Comparison of ENCODE assay signal across 8 cellular contexts in the genomic region with DNA sequence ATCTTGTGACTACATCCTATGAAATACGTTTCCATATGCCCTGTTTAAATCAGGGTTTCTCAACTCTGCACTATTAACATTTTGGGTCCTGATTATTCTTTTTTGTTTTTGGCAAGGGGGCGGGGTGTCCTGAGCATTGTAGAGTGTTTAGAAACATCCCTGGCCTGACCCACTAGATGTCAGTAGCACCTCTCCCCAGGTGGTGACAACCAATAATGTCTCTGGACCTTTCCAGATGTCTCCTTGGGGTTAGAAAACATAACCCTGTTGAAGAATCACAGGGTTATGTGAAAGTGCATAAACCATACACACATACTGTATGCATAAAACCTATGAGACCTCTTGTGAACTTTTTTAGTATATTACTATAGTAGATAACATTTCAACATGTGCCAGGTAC. TPM values are rescaled to one million over a fixed set of nuclear protein-coding genes. Genes with fewer than 3 reads are reported as not detected.
DNase-seq lines count a peak whose midpoint lies in the region; ATAC-seq and TF ChIP-seq lines count a peak whose summit lies in the region.
"Had no signal": no experiment of that assay in that cellular context is flagged by ENCODE, and none has a peak within 500 bp of the region (broad histone marks: within the 10 kb centered on the region; RNA-seq: fewer than 3 reads in every experiment).

No MANE protein-coding gene starts in this region.

- no peaks in the 10 kb centered on the region for H3K36me3 ChIP-seq in neural cell (ENCODE audit: insufficient read depth, low read length)
- H3K36me3 ChIP-seq in upper lobe of right lung = peaks cover 10% of the 10 kb centered on the region

- no peak for TF ChIP-seq RAD21 in neural cell (conservative IDR thresholded peaks at IDR 0.05)

- peaks cover 28% of the 10 kb centered on the region for H3K36me3 Mint-ChIP-seq in brain

- intact Hi-C loops in upper lobe of right lung (cut with DNase I) = no loop called here

- no peak for TF ChIP-seq EP300 in neural cell (conservative IDR thresholded peaks at IDR 0.05; ENCODE audit: poor library complexity, severe bottlenecking)

- no peaks in the 10 kb centered on the region for H3F3A ChIP-seq in neural cell (ENCODE audit: insufficient read depth, low read length, poor library complexity, severe bottlenecking)

- H3K4me3 Mint-ChIP-seq in brain = peak overlapping the region; percentile 92 to 98 (median 97)

- H3K4me1 Mint-ChIP-seq in brain = peaks cover 35% of the 10 kb centered on the region

- TF ChIP-seq CTCF in GM12874 (IDR thresholded peaks at IDR 0.05; ENCODE audit: insufficient read depth, low read depth, low read length) = peak; percentile 34; the same call in 1 of the 2 replicates
- TF ChIP-seq CTCF in brain (conservative IDR thresholded peaks at IDR 0.05) = no peak
- no peak for TF ChIP-seq CTCF in neural cell (IDR thresholded peaks at IDR 0.05; ENCODE audit: poor library complexity, severe bottlenecking)
- no peak for TF ChIP-seq CTCF in upper lobe of right lung (IDR thresholded peaks at IDR 0.05)

- H3K9me3 ChIP-seq in neural cell (ENCODE audit: low read length) (no peaks in the 10 kb centered on the region), upper lobe of right lung (no peaks in the 10 kb centered on the region)

- no peak overlapping the region for H3K27ac ChIP-seq in neural cell (ENCODE audit: low read length)
- H3K27ac ChIP-seq in upper lobe of right lung = no peak overlapping the region

- peaks cover 22% of the 10 kb centered on the region for H3K27me3 Mint-ChIP-seq in brain

- H3K4me1 ChIP-seq in upper lobe of right lung = peaks cover 25% of the 10 kb centered on the region

- no peak overlapping the region for H3K9ac ChIP-seq in neural cell (ENCODE audit: low read length)

- DNase-seq in LHCN-M2 (ENCODE audit: low read depth) = peak; percentile 9
- DNase-seq in upper lobe of right lung = no peak
- DNase-seq in retina = no peak
- DNase-seq: hypothalamus had no signal

- no peaks in the 10 kb centered on the region for H4K20me1 ChIP-seq in neural cell (ENCODE audit: insufficient read depth)

- no peak for ATAC-seq in HG02610 (IDR thresholded peaks at IDR 0.05; ENCODE audit: unreplicated experiment)
- ATAC-seq in upper lobe of right lung = no peak

- H3K4me3 ChIP-seq in neural cell (ENCODE audit: low read length) (peak overlapping the region; percentile 71), upper lobe of right lung (no peak overlapping the region)

- peaks cover 0 to 6% (median 0%) of the 10 kb centered on the region in 5 experiments for H3K9me3 Mint-ChIP-seq in brain

- H2AFZ ChIP-seq in neural cell (ENCODE audit: low read depth, low read length) = no peak overlapping the region

- no peak overlapping the region for H3K4me2 ChIP-seq in neural cell (ENCODE audit: low read length)

- H3K27ac Mint-ChIP-seq in brain = peak overlapping the region in 4 of 5 experiments; percentile 78 to 97 (median 92)

- no peaks in the 10 kb centered on the region for H3K27me3 ChIP-seq in neural cell (ENCODE audit: insufficient read depth, low read depth, low read length)
- no peaks in the 10 kb centered on the region for H3K27me3 ChIP-seq in upper lobe of right lung

- H3K79me2 ChIP-seq in neural cell (replicated peaks; ENCODE audit: insufficient read depth, low read length) = peaks cover 29% of the 10 kb centered on the region

- H3K9me2 ChIP-seq in neural cell (ENCODE audit: insufficient read depth, low read length) = no peaks in the 10 kb centered on the region

TF ChIP-seq in neural cell, 6 proteins besides CTCF, POLR2A, EP300 and RAD21:
- TF ChIP-seq POLR2AphosphoS5 (IDR thresholded peaks at IDR 0.05) = no peak
- TF ChIP-seq SMC3 (conservative IDR thresholded peaks at IDR 0.05; ENCODE audit: poor library complexity) = no peak
- no peak for TF ChIP-seq EZH2 (IDR thresholded peaks at IDR 0.05; ENCODE audit: borderline replicate concordance, insufficient read depth, low read length, poor library complexity, severe bottlenecking)
- TF ChIP-seq MXI1 (conservative IDR thresholded peaks at IDR 0.05; ENCODE audit: poor library complexity, severe bottlenecking) = no peak
- TF ChIP-seq, protein P1, sequence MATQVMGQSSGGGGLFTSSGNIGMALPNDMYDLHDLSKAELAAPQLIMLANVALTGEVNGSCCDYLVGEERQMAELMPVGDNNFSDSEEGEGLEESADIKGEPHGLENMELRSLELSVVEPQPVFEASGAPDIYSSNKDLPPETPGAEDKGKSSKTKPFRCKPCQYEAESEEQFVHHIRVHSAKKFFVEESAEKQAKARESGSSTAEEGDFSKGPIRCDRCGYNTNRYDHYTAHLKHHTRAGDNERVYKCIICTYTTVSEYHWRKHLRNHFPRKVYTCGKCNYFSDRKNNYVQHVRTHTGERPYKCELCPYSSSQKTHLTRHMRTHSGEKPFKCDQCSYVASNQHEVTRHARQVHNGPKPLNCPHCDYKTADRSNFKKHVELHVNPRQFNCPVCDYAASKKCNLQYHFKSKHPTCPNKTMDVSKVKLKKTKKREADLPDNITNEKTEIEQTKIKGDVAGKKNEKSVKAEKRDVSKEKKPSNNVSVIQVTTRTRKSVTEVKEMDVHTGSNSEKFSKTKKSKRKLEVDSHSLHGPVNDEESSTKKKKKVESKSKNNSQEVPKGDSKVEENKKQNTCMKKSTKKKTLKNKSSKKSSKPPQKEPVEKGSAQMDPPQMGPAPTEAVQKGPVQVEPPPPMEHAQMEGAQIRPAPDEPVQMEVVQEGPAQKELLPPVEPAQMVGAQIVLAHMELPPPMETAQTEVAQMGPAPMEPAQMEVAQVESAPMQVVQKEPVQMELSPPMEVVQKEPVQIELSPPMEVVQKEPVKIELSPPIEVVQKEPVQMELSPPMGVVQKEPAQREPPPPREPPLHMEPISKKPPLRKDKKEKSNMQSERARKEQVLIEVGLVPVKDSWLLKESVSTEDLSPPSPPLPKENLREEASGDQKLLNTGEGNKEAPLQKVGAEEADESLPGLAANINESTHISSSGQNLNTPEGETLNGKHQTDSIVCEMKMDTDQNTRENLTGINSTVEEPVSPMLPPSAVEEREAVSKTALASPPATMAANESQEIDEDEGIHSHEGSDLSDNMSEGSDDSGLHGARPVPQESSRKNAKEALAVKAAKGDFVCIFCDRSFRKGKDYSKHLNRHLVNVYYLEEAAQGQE (IDR thresholded peaks at IDR 0.05; ENCODE audit: borderline replicate concordance) = no peak
- TF ChIP-seq TAF1 (IDR thresholded peaks at IDR 0.05; ENCODE audit: low read depth) = no peak

RNA-seq across cellular contexts. Expression of gene ACAD10, which starts 1.4 kb away (rescaled TPM):
- total RNA-seq in LHCN-M2 (2014; rRNA removed) (9.3 and 11.8 TPM in 2 replicates), upper lobe of right lung (23.3 TPM)
- polyA plus RNA-seq in LHCN-M2 (2012) = 7.2 TPM
- polyA plus RNA-seq in brain (ENCODE audit: insufficient read depth, low read depth, low replicate concordance) (15.8 TPM), neural cell (25.7 and 27.0 TPM in 2 replicates)
- polyA minus RNA-seq in neural cell = 29.2 and 31.6 TPM in 2 replicates

RNA-seq across cellular contexts. Expression of gene BRAP, which starts 1.5 kb away (rescaled TPM):
- total RNA-seq in LHCN-M2 (2014; rRNA removed) (18.5 and 19.5 TPM in 2 replicates), upper lobe of right lung (17.8 TPM)
- polyA plus RNA-seq in LHCN-M2 (2012) = 9.4 TPM
- polyA plus RNA-seq in brain (ENCODE audit: insufficient read depth, low read depth, low replicate concordance) (19.6 TPM), neural cell (23.4 and 28.5 TPM in 2 replicates)
- 50.4 and 53.0 TPM in 2 replicates for polyA minus RNA-seq in neural cell
